In genomic region chr16:29959821-29960220, GRCh38 we compare ENCODE assay signal across 8 cellular contexts. TPM values are rescaled to one million over a fixed set of nuclear protein-coding genes. Genes with fewer than 3 reads are reported as not detected.
DNase-seq lines count a peak whose midpoint lies in the region; ATAC-seq, FAIRE-seq and TF ChIP-seq lines count a peak whose summit lies in the region.
"Not testable (repeated sequence)": the region's sequence is repeated elsewhere in the genome, so short reads cannot be mapped to it uniquely, and the experiment has no call there.

No MANE protein-coding gene starts in this region.

- not testable (repeated sequence) for DNase-seq in CD4-positive, CD25-positive, alpha-beta regulatory T cell; CD8-positive, alpha-beta T cell; astrocyte (ENCODE audit: low read depth); immature natural killer cell; neural progenitor cell (ENCODE audit: low spot score); type B pancreatic cell (ENCODE audit: extremely low spot score, unreplicated experiment)

- intact Hi-C loops in CD8-positive, alpha-beta T cell (cut with DNase I, micrococcal nuclease), result not testable (repeated sequence)

- H3K27ac ChIP-seq in CD4-positive, CD25-positive, alpha-beta regulatory T cell (ENCODE audit: insufficient read depth, low read length, poor library complexity, severe bottlenecking); CD8-positive, alpha-beta T cell (ENCODE audit: low read depth, low read length); astrocyte (ENCODE audit: low read depth, low read length); neural progenitor cell: not testable (repeated sequence)

- H3K27ac Mint-ChIP-seq in CD4-positive, CD25-positive, alpha-beta regulatory T cell, result peak overlapping the region in 2 of 3 donors; percentile 32 to 62
- H3K27ac Mint-ChIP-seq in CD8-positive, alpha-beta T cell; astrocyte (ENCODE audit: unreplicated experiment); nephron; neural progenitor cell; type B pancreatic cell: not testable (repeated sequence)
- H3K27ac Mint-ChIP-seq in immature natural killer cell, result peak overlapping the region in 2 of 6 donors; percentile 20 to 34

- H3K79me2 ChIP-seq in astrocyte (ENCODE audit: insufficient read depth, low read length); neural progenitor cell (ENCODE audit: low read depth): not testable (repeated sequence)

- not testable (repeated sequence) for H3K27me3 ChIP-seq in CD4-positive, CD25-positive, alpha-beta regulatory T cell (ENCODE audit: control insufficient read depth, insufficient read depth, low read length); CD8-positive, alpha-beta T cell (ENCODE audit: insufficient read depth, low read length); astrocyte (ENCODE audit: insufficient read depth, low read length); neural progenitor cell

- H2AFZ ChIP-seq in astrocyte (ENCODE audit: low read depth, low read length); neural progenitor cell (replicated peaks): not testable (repeated sequence)

- ATAC-seq in CD4-positive, CD25-positive, alpha-beta regulatory T cell (ENCODE audit: low read depth in 2 of 2); CD8-positive, alpha-beta T cell; SK-N-SH treated with all-trans-retinoic acid at 6 μM for 48 hours: not testable (repeated sequence)

- FAIRE-seq in astrocyte (lab: Jason Lieb, UNC), result not testable (repeated sequence)

- not testable (repeated sequence) for H3K9ac ChIP-seq in astrocyte (ENCODE audit: low read length); neural progenitor cell

- peaks cover 11% of the 10 kb centered on the region for H3K27me3 Mint-ChIP-seq in CD4-positive, CD25-positive, alpha-beta regulatory T cell
- H3K27me3 Mint-ChIP-seq in CD8-positive, alpha-beta T cell (ENCODE audit: low read depth); astrocyte (ENCODE audit: low read depth, unreplicated experiment); immature natural killer cell (ENCODE audit: low read depth in 3 of 3); nephron (ENCODE audit: low read depth); neural progenitor cell (ENCODE audit: insufficient read depth, low read depth); type B pancreatic cell: not testable (repeated sequence)

- POLR2A ChIA-PET in CD8-positive, alpha-beta T cell (lab: Charles Lee), result interaction anchor here (3.2 to 4.3 kb wide), 2 partner anchors 14 to 34 kb away, joined by 25 to 54 read pairs; partner anchors contain the start of genes KCTD13 and TAOK2

- not testable (repeated sequence) for H3K36me3 ChIP-seq in CD4-positive, CD25-positive, alpha-beta regulatory T cell (ENCODE audit: control insufficient read depth, insufficient read depth, low read length); CD8-positive, alpha-beta T cell (ENCODE audit: insufficient read depth, low read length); astrocyte (ENCODE audit: insufficient read depth, low read length); neural progenitor cell

- not testable (repeated sequence) for TF ChIP-seq CTCF in CD8-positive, alpha-beta T cell (IDR thresholded peaks at IDR 0.05); astrocyte (IDR thresholded peaks at IDR 0.05; ENCODE audit: insufficient read depth, low read depth, low read length); nephron (IDR thresholded peaks at IDR 0.05; ENCODE audit: unreplicated experiment in 3 of 3); neural progenitor cell (IDR thresholded peaks at IDR 0.05); type B pancreatic cell (conservative IDR thresholded peaks at IDR 0.05)

- H3K36me3 Mint-ChIP-seq in CD4-positive, CD25-positive, alpha-beta regulatory T cell; CD8-positive, alpha-beta T cell; astrocyte (ENCODE audit: low read depth, unreplicated experiment); immature natural killer cell; neural progenitor cell; type B pancreatic cell: not testable (repeated sequence)
- peaks cover 11% of the 10 kb centered on the region for H3K36me3 Mint-ChIP-seq in nephron (ENCODE audit: low read depth)

- H3K4me3 Mint-ChIP-seq in CD4-positive, CD25-positive, alpha-beta regulatory T cell, result peak overlapping the region; percentile 40 to 79 (median 53)
- H3K4me3 Mint-ChIP-seq in CD8-positive, alpha-beta T cell, result peak overlapping the region; percentile 29
- H3K4me3 Mint-ChIP-seq in astrocyte (ENCODE audit: unreplicated experiment), result peak overlapping the region; percentile 42
- peak overlapping the region; percentile 2 to 60 (median 38) for H3K4me3 Mint-ChIP-seq in immature natural killer cell
- peak overlapping the region; percentile 36 to 70 (median 60) for H3K4me3 Mint-ChIP-seq in nephron
- H3K4me3 Mint-ChIP-seq in neural progenitor cell, result peak overlapping the region; percentile 60
- peak overlapping the region; percentile 21 for H3K4me3 Mint-ChIP-seq in type B pancreatic cell

- H3K9me3 ChIP-seq in CD4-positive, CD25-positive, alpha-beta regulatory T cell (ENCODE audit: control insufficient read depth in 2 of 2, low read length in 2 of 2); CD8-positive, alpha-beta T cell (ENCODE audit: low read length); astrocyte (ENCODE audit: insufficient read depth, low read depth, low read length); neural progenitor cell (ENCODE audit: low read depth): not testable (repeated sequence)

- peaks cover 5 to 25% (median 18%) of the 10 kb centered on the region in 4 donors for H3K4me1 Mint-ChIP-seq in CD4-positive, CD25-positive, alpha-beta regulatory T cell
- peaks cover 21% of the 10 kb centered on the region for H3K4me1 Mint-ChIP-seq in CD8-positive, alpha-beta T cell (ENCODE audit: low read depth)
- H3K4me1 Mint-ChIP-seq in astrocyte (ENCODE audit: low read depth, unreplicated experiment) (peaks cover 11% of the 10 kb centered on the region), immature natural killer cell (peaks cover 20 to 22% of the 10 kb centered on the region in 2 donors), nephron (peaks cover 12% of the 10 kb centered on the region), neural progenitor cell (peaks cover 18% of the 10 kb centered on the region), type B pancreatic cell (ENCODE audit: unreplicated experiment) (peaks cover 11% of the 10 kb centered on the region)

- CTCF ChIA-PET in CD8-positive, alpha-beta T cell (lab: Charles Lee), result interaction anchor here (0.6 to 1.2 kb wide), 2 partner anchors 32 to 45 kb away, joined by 3 to 4 read pairs; no protein-coding TSS in a partner anchor

- H3F3A ChIP-seq in neural progenitor cell (ENCODE audit: low read depth), result peaks cover 16% of the 10 kb centered on the region

- not testable (repeated sequence) for H3K9me3 Mint-ChIP-seq in CD4-positive, CD25-positive, alpha-beta regulatory T cell; CD8-positive, alpha-beta T cell; astrocyte (ENCODE audit: unreplicated experiment); immature natural killer cell; nephron; neural progenitor cell; type B pancreatic cell

- not testable (repeated sequence) for H4K20me1 ChIP-seq in astrocyte (ENCODE audit: insufficient read depth, low read length); neural progenitor cell (ENCODE audit: low read depth)

- not testable (repeated sequence) for H3K4me3 ChIP-seq in CD4-positive, CD25-positive, alpha-beta regulatory T cell (ENCODE audit: low read depth, low read length); CD8-positive, alpha-beta T cell (ENCODE audit: low read depth, low read length); astrocyte (ENCODE audit: insufficient read depth, low read depth, low read length); neural progenitor cell

- not testable (repeated sequence) for H3K4me2 ChIP-seq in astrocyte (ENCODE audit: low read length); neural progenitor cell

- H3K4me1 ChIP-seq in CD4-positive, CD25-positive, alpha-beta regulatory T cell (ENCODE audit: control insufficient read depth, insufficient read depth, low read length, poor library complexity, severe bottlenecking), result peaks cover 22% of the 10 kb centered on the region
- peaks cover 19% of the 10 kb centered on the region for H3K4me1 ChIP-seq in CD8-positive, alpha-beta T cell (ENCODE audit: insufficient read depth, low read length)
- peaks cover 13% of the 10 kb centered on the region for H3K4me1 ChIP-seq in astrocyte (ENCODE audit: insufficient read depth, low read length)
- not testable (repeated sequence) for H3K4me1 ChIP-seq in neural progenitor cell

RNA-seq across cellular contexts. Expression of gene TMEM219, which starts 2.1 kb away (rescaled TPM):
- total RNA-seq in CD4-positive, CD25-positive, alpha-beta regulatory T cell, result 76.7 TPM
- 100 to 1,000 TPM; 193 to 261 (median 221) TPM for polyA plus RNA-seq in CD4-positive, CD25-positive, alpha-beta regulatory T cell
- 10 to 100 TPM; 41.5 to 50.2 TPM for total RNA-seq in CD8-positive, alpha-beta T cell
- total RNA-seq in astrocyte (96.6 and 104 TPM in 2 replicates), neural progenitor cell (ENCODE audit: low replicate concordance) (50.7 and 123 TPM in 2 replicates), type B pancreatic cell (ENCODE audit: low replicate concordance) (72.4 and 73.5 TPM in 2 replicates)
- 100 to 1,000 TPM; 157 to 243 (median 216) TPM for polyA plus RNA-seq in immature natural killer cell

RNA-seq across cellular contexts. Expression of gene TAOK2, which starts 13.8 kb away (rescaled TPM):
- total RNA-seq in CD4-positive, CD25-positive, alpha-beta regulatory T cell, result 30.0 TPM
- polyA plus RNA-seq in CD4-positive, CD25-positive, alpha-beta regulatory T cell, result 1 to 10 TPM; 2.1 to 3.5 (median 2.9) TPM
- 10 to 100 TPM; 12.2 to 12.8 TPM for total RNA-seq in CD8-positive, alpha-beta T cell
- total RNA-seq in astrocyte (55.2 and 55.9 TPM in 2 replicates), neural progenitor cell (ENCODE audit: low replicate concordance) (13.8 and 49.9 TPM in 2 replicates), type B pancreatic cell (ENCODE audit: low replicate concordance) (42.6 and 52.4 TPM in 2 replicates)
- polyA plus RNA-seq in immature natural killer cell, result 10 to 100 TPM in 1 of 3 donors, 1 to 10 TPM in 2; 2.1 to 10.7 (median 3.0) TPM

RNA-seq across cellular contexts. Expression of gene KCTD13, which starts 33.8 kb away (rescaled TPM):
- 52.3 TPM for total RNA-seq in CD4-positive, CD25-positive, alpha-beta regulatory T cell
- polyA plus RNA-seq in CD4-positive, CD25-positive, alpha-beta regulatory T cell, result 10 to 100 TPM in 2 of 4 donors, 1 to 10 TPM in 2; 7.0 to 12.8 (median 9.9) TPM
- total RNA-seq in CD8-positive, alpha-beta T cell, result 10 to 100 TPM; 39.7 to 41.6 TPM
- total RNA-seq in astrocyte (25.1 and 27.1 TPM in 2 replicates), neural progenitor cell (ENCODE audit: low replicate concordance) (3.9 and 12.0 TPM in 2 replicates), type B pancreatic cell (ENCODE audit: low replicate concordance) (17.9 and 20.6 TPM in 2 replicates)
- polyA plus RNA-seq in immature natural killer cell, result 10 to 100 TPM in 1 of 3 donors, 1 to 10 TPM in 2; 3.5 to 13.8 (median 9.2) TPM

RNA-seq across cellular contexts. Expression of gene HIRIP3, which starts 35.6 kb away (rescaled TPM):
- 12.4 TPM for total RNA-seq in CD4-positive, CD25-positive, alpha-beta regulatory T cell
- 10 to 100 TPM; 13.9 to 19.9 (median 16.2) TPM for polyA plus RNA-seq in CD4-positive, CD25-positive, alpha-beta regulatory T cell
- 10 to 100 TPM; 10.3 to 10.5 TPM for total RNA-seq in CD8-positive, alpha-beta T cell
- 4.3 and 5.0 TPM in 2 replicates for total RNA-seq in astrocyte
- 10 to 100 TPM; 14.1 to 23.5 (median 18.9) TPM for polyA plus RNA-seq in immature natural killer cell
- total RNA-seq in neural progenitor cell (ENCODE audit: low replicate concordance), result 4.7 and 14.1 TPM in 2 replicates
- total RNA-seq in type B pancreatic cell (ENCODE audit: low replicate concordance), result 13.7 and 20.9 TPM in 2 replicates

RNA-seq across cellular contexts. Expression of gene INO80E, which starts 36.2 kb away (rescaled TPM):
- 105 TPM for total RNA-seq in CD4-positive, CD25-positive, alpha-beta regulatory T cell
- 1 to 10 TPM; 5.0 to 8.9 (median 6.0) TPM for polyA plus RNA-seq in CD4-positive, CD25-positive, alpha-beta regulatory T cell
- 10 to 100 TPM; 49.8 to 59.4 TPM for total RNA-seq in CD8-positive, alpha-beta T cell
- total RNA-seq in astrocyte (58.5 and 64.8 TPM in 2 replicates), neural progenitor cell (ENCODE audit: low replicate concordance) (104 and 129 TPM in 2 replicates), type B pancreatic cell (ENCODE audit: low replicate concordance) (52.8 and 78.7 TPM in 2 replicates)
- 1 to 10 TPM; 7.4 to 7.9 (median 7.7) TPM for polyA plus RNA-seq in immature natural killer cell
